ENCODE assay signal across 30 cellular contexts in genomic region chr9:78072586-78073199, GRCh38.
"Had no signal": no experiment of that assay in that cellular context is flagged by ENCODE, and none has a peak within 500 bp of the region (broad histone marks: within the 10 kb centered on the region; RNA-seq: fewer than 3 reads in every experiment).

No MANE protein-coding gene starts in this region.

- ATAC-seq: gastrocnemius medialis, natural killer cell had no signal

- H3K4me3 ChIP-seq: ascending aorta, cardiac muscle cell, colonic mucosa, gastrocnemius medialis, left ventricle myocardium inferior, lung, neural progenitor cell, right atrium auricular region, smooth muscle cell, testis, transverse colon had no signal

- H3K4me2 ChIP-seq: neural progenitor cell, smooth muscle cell had no signal

- H3K4me3 Mint-ChIP-seq: activated CD4-positive, alpha-beta T cell treated with anti-CD3 and anti-CD28 coated beads, Interleukin-2, amount 10 ng/mL, durations not matched to agents 7 days and 5 days; activated naive CD8-positive, alpha-beta T cell treated with anti-CD3 and anti-CD28 coated beads, Interleukin-2, amount 10 ng/mL, durations not matched to agents 7 days and 5 days; brain; natural killer cell; neural progenitor cell; T-helper 1 cell treated with Interleukin-12 subunit alpha and Interleukin-12 subunit beta and Interleukin-4 antibody, amounts not matched to agents 30 μg/mL and 1 μg/mL, for 36 hours had no signal

- H3K27me3 ChIP-seq: ascending aorta, cardiac muscle cell, colonic mucosa, gastrocnemius medialis, neural progenitor cell, right atrium auricular region, testis, transverse colon had no signal

- H3K4me1 ChIP-seq: ascending aorta, colonic mucosa, gastrocnemius medialis, left ventricle myocardium inferior, neural progenitor cell, right atrium auricular region, testis had no signal

- H2AFZ ChIP-seq: neural progenitor cell had no signal

- H3K9ac ChIP-seq: neural progenitor cell had no signal

- H3K4me1 Mint-ChIP-seq: brain, neural progenitor cell had no signal

- FAIRE-seq: endometrium, islet of Langerhans, urothelium cell line had no signal

- H3K27ac Mint-ChIP-seq: activated CD4-positive, alpha-beta T cell treated with anti-CD3 and anti-CD28 coated beads, Interleukin-2, amount 10 ng/mL, durations not matched to agents 7 days and 5 days; activated naive CD8-positive, alpha-beta T cell treated with anti-CD3 and anti-CD28 coated beads, Interleukin-2, amount 10 ng/mL, durations not matched to agents 7 days and 5 days; activated T-helper 2 cell treated with anti-CD3 and anti-CD28 coated beads, Interferon-gamma antibody, Interleukin-2, Interleukin-4, amounts not matched to agents 10 μg/mL and 5 μg/mL and 100 μg/mL, durations not matched to agents 14 hours and 24 hours and 36 hours; brain; natural killer cell; neural progenitor cell; T-helper 1 cell treated with Interleukin-12 subunit alpha and Interleukin-12 subunit beta and Interleukin-4 antibody, amounts not matched to agents 30 μg/mL and 1 μg/mL, for 36 hours had no signal

- H3K36me3 Mint-ChIP-seq: brain, neural progenitor cell had no signal

- H3K27me3 Mint-ChIP-seq: activated naive CD8-positive, alpha-beta T cell treated with anti-CD3 and anti-CD28 coated beads, Interleukin-2, amount 10 ng/mL, durations not matched to agents 7 days and 5 days; brain had no signal

- H3K36me3 ChIP-seq: ascending aorta, cardiac muscle cell, colonic mucosa, gastrocnemius medialis, left ventricle myocardium inferior, neural progenitor cell, right atrium auricular region, transverse colon had no signal

- H3K9me3 ChIP-seq: ascending aorta, colonic mucosa, gastrocnemius medialis, left ventricle myocardium inferior, right atrium auricular region, testis, transverse colon had no signal

- DNase-seq: activated CD4-positive, alpha-beta T cell treated with anti-CD3 and anti-CD28 coated beads, Interleukin-2, amount 10 ng/mL, durations not matched to agents 7 days and 5 days; activated CD4-positive, CD25-positive, alpha-beta regulatory T cell treated with anti-CD3 and anti-CD28 coated beads, Interleukin-2, amount 50 U/mL, for 72 hours; activated CD8-positive, alpha-beta memory T cell treated with anti-CD3 and anti-CD28 coated beads, Interleukin-2, amount 50 U/mL, for 4 hours; activated naive CD8-positive, alpha-beta T cell treated with anti-CD3 and anti-CD28 coated beads, Interleukin-2, amount 10 ng/mL, durations not matched to agents 7 days and 5 days; activated T-cell treated with anti-CD3 and anti-CD28 coated beads, Interleukin-2, amount 50 U/mL, for 1 hour; cerebellar nuclear complex; colonic mucosa; effector CD8-positive, alpha-beta T cell; gastrocnemius medialis; glutamatergic neuron; left ventricle myocardium inferior; mesendoderm; natural killer cell; occipital lobe; stimulated activated CD4-positive, alpha-beta T cell treated with anti-CD3 and anti-CD28 coated beads, Interleukin-1b, Interleukin-23, amount 100 ng/mL, for 48 hours; stimulated activated naive CD4-positive, alpha-beta T cell; testis; transverse colon had no signal

- H3K27ac ChIP-seq: ascending aorta, cardiac muscle cell, colonic mucosa, gastrocnemius medialis, left ventricle myocardium inferior, neural progenitor cell, right atrium auricular region, testis, transverse colon had no signal
